In the genomic region with DNA sequence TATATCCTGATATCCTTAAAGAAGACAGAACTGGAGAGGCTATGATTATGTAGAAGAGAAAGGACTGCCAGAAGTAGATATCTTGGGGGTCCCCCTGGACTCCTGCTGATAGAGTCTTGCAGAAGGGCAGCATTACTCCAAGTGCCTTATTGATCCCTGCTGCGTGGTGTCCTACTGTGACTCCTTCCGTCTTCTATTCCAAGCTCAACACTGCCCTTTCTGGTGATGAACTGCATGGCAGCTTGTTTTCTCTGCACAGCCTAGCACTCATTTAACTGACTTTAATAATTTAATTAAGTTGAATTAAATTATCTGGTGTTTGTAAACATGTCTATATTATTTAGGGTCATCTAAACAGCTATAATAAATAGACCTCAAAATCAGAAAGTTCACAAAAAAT, we compare ENCODE assay signal across 14 cellular contexts.
A peak's percentile ranks its signal among the peaks of the same experiment; 100 is the strongest.
DNase-seq lines count a peak whose midpoint lies in the region; ATAC-seq and TF ChIP-seq lines count a peak whose summit lies in the region.
"Had no signal": no experiment of that assay in that cellular context is flagged by ENCODE, and none has a peak within 500 bp of the region (broad histone marks: within the 10 kb centered on the region; RNA-seq: fewer than 3 reads in every experiment).

No MANE protein-coding gene starts in this region.

- WGBS in esophagus muscularis mucosa, result 71% methylated on average over 2 of the region's 2 CpGs

- no peak overlapping the region for H3K4me3 ChIP-seq in DND-41 (ENCODE audit: low read depth in 1 of 2, low read length in 2 of 2)
- H3K4me3 ChIP-seq in WERI-Rb-1 (ENCODE audit: low read depth, low read length), result no peak overlapping the region
- H3K4me3 ChIP-seq in kidney epithelial cell (ENCODE audit: low read depth, low read length), result no peak overlapping the region
- no peak overlapping the region for H3K4me3 ChIP-seq in ascending aorta
- H3K4me3 ChIP-seq in esophagus muscularis mucosa, result no peak overlapping the region
- H3K4me3 ChIP-seq: left lung had no signal

- ATAC-seq in DND-41 (ENCODE audit: insufficient read depth, low read depth) (no peak), HG03432 (IDR thresholded peaks at IDR 0.05; ENCODE audit: unreplicated experiment) (peak; percentile 75)
- ATAC-seq: left lung had no signal

- no peak for TF ChIP-seq EP300 in esophagus muscularis mucosa (IDR thresholded peaks at IDR 0.05)

- H3K9me3 ChIP-seq in DND-41 (ENCODE audit: insufficient read depth, low read length, severe bottlenecking) (no peaks in the 10 kb centered on the region), WERI-Rb-1 (ENCODE audit: severe bottlenecking) (no peaks in the 10 kb centered on the region), ascending aorta (no peaks in the 10 kb centered on the region), esophagus muscularis mucosa (no peaks in the 10 kb centered on the region)
- H3K9me3 ChIP-seq: left lung had no signal

- H3K4me1 ChIP-seq in DND-41 (ENCODE audit: insufficient read depth, low read length), result no peaks in the 10 kb centered on the region
- H3K4me1 ChIP-seq in ascending aorta, result no peaks in the 10 kb centered on the region
- no peaks in the 10 kb centered on the region for H3K4me1 ChIP-seq in esophagus muscularis mucosa
- H3K4me1 ChIP-seq: left lung had no signal

- H4K20me1 ChIP-seq in DND-41 (ENCODE audit: insufficient read depth, low read length), result no peaks in the 10 kb centered on the region

- no peak overlapping the region for H3K4me2 ChIP-seq in DND-41 (ENCODE audit: insufficient read depth, low read length)

- intact Hi-C loops in ascending aorta (cut with DNase I), result no loop called here
- intact Hi-C loops in esophagus muscularis mucosa (cut with DNase I), result loop anchor here (10.0 kb wide), 1 partner anchor 196 kb away; the partner anchor contains the start of gene DSEL

- DNase-seq in DND-41, result no peak
- DNase-seq in WERI-Rb-1, result peak; percentile 7
- no peak for DNase-seq in kidney epithelial cell (ENCODE audit: low read depth)
- no peak for DNase-seq in ascending aorta (ENCODE audit: low spot score in 2 of 2)
- DNase-seq in esophagus muscularis mucosa (ENCODE audit: extremely low spot score), result no peak
- DNase-seq in epidermal melanocyte (ENCODE audit: insufficient read length, low spot score), result no peak
- no peak for DNase-seq in SIG-M5 treated with dmso at 0.1 percent for 504 hours (lab: John Stamatoyannopoulos, UW; ENCODE audit: unreplicated experiment)
- DNase-seq: CD4-positive, CD25-positive, alpha-beta regulatory T cell; foreskin fibroblast; left lung; NCI-H446 treated with DMSO at 0.1 percent for 48 hours; stimulated activated CD4-positive, alpha-beta T cell treated with anti-CD3 and anti-CD28 coated beads, Interleukin-1b, Interleukin-23, amount 100 ng/mL, for 48 hours; stimulated activated naive CD4-positive, alpha-beta T cell treated with Interleukin-2 at 50 U/mL for 16 hours had no signal

- TF ChIP-seq CTCF in DND-41 (IDR thresholded peaks at IDR 0.05; ENCODE audit: borderline replicate concordance, extremely low read depth, low read length, poor library complexity, severe bottlenecking), result peak; percentile 22
- TF ChIP-seq CTCF in WERI-Rb-1 (IDR thresholded peaks at IDR 0.05; ENCODE audit: low read depth, low read length), result 0 out of 2 replicates have a peak, but pooled peaks have one; percentile 13
- peak; percentile 15 for TF ChIP-seq CTCF in kidney epithelial cell (IDR thresholded peaks at IDR 0.05; ENCODE audit: insufficient read depth, low read length, poor library complexity, severe bottlenecking)
- TF ChIP-seq CTCF in ascending aorta (IDR thresholded peaks at IDR 0.05), result no peak
- peak in 1 of 3 experiments; percentile 24 for TF ChIP-seq CTCF in esophagus muscularis mucosa (IDR thresholded peaks at IDR 0.05)

- no peak overlapping the region for H2AFZ ChIP-seq in DND-41 (ENCODE audit: low read depth, low read length)

- H3K36me3 ChIP-seq in DND-41 (ENCODE audit: insufficient read depth, low read length) (no peaks in the 10 kb centered on the region), WERI-Rb-1 (no peaks in the 10 kb centered on the region), kidney epithelial cell (ENCODE audit: control insufficient read depth, insufficient read depth, low read length) (no peaks in the 10 kb centered on the region), ascending aorta (no peaks in the 10 kb centered on the region), esophagus muscularis mucosa (no peaks in the 10 kb centered on the region)
- H3K36me3 ChIP-seq: left lung had no signal

- no peaks in the 10 kb centered on the region for H3K79me2 ChIP-seq in DND-41 (ENCODE audit: insufficient read depth, low read length)

- no peak for TF ChIP-seq POLR2A in esophagus muscularis mucosa (IDR thresholded peaks at IDR 0.05; ENCODE audit: low read depth)

- H3K27me3 ChIP-seq in DND-41 (ENCODE audit: insufficient read depth, low read length, poor library complexity) (no peaks in the 10 kb centered on the region), WERI-Rb-1 (ENCODE audit: insufficient read depth, low read depth, severe bottlenecking) (no peaks in the 10 kb centered on the region), kidney epithelial cell (ENCODE audit: control insufficient read depth, insufficient read depth, low read length) (no peaks in the 10 kb centered on the region), ascending aorta (no peaks in the 10 kb centered on the region), esophagus muscularis mucosa (no peaks in the 10 kb centered on the region)
- H3K27me3 ChIP-seq: left lung had no signal

- H3K9ac ChIP-seq in DND-41 (ENCODE audit: low read depth, low read length), result no peak overlapping the region

- H3K27ac ChIP-seq in DND-41 (ENCODE audit: low read length) (no peak overlapping the region), WERI-Rb-1 (no peak overlapping the region), ascending aorta (no peak overlapping the region), esophagus muscularis mucosa (replicated peaks in 1 of 4) (no peak overlapping the region)
- H3K27ac ChIP-seq: left lung had no signal

Comparison
In these comparisons a context has a peak if more than half of its experiments do, and no peak if none do; other contexts are left out.
1. CTCF ChIP-seq: peak in DND-41 (single experiment), WERI-Rb-1 (single experiment) and kidney epithelial cell (single experiment); none in ascending aorta (0 of 3).